Comparison of ENCODE assay signal across 18 cellular contexts in the genomic region with DNA sequence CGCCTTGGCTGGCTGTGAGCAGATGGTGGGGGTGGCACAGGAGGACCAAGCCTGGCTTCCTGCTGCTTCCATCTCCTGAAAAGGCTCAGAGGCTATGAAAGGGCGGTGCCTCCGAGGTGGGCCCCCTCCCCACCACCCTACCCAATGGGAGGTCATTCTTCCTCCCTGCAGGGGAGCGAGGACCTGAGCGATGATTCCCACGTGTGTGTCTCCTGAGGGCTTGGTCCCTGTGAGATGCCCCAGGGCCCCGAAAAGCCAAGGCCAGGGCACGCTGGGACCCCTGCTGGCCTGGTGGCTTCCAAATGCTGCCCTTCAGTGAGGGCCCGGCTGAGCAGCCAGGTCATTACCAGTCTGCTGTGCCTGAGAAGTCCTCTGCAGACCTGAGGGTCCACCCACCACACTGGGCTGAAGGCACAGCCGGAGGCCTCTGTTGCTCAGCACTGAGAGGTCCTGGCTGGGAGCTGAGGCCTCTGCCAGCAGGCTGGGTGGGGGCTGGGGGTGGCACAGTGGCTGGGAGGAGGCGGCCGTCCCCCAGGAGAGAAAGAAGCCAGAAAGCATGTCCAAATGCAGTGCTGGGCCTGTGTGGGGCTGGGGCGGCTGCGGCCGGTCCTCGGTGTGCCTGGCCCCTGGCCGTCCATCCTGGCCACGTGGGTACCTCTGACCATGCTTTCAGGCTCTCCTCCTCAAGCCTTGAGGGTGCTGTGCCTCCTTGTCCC. TPM values are rescaled to one million over a fixed set of nuclear protein-coding genes. Genes with fewer than 3 reads are reported as not detected.
"Had no signal": no experiment of that assay in that cellular context is flagged by ENCODE, and none has a peak within 500 bp of the region (broad histone marks: within the 10 kb centered on the region; RNA-seq: fewer than 3 reads in every experiment).

No MANE protein-coding gene starts in this region.

- H3K27me3 ChIP-seq: ascending aorta, testis had no signal

- DNase-seq: activated CD4-positive, alpha-beta T cell treated with anti-CD3 and anti-CD28 coated beads, Interleukin-2, amount 50 U/mL, for 1 hour; activated CD8-positive, alpha-beta memory T cell treated with anti-CD3 and anti-CD28 coated beads for 24 hours; endodermal cell; erythroblast; gastrocnemius medialis; occipital lobe; stimulated activated CD4-positive, alpha-beta T cell treated with anti-CD3 and anti-CD28 coated beads, Interleukin-1b, Interleukin-23, amount 100 ng/mL, for 48 hours; stomach; testis had no signal

- H3K9me3 Mint-ChIP-seq: endodermal cell, memory B cell, nephron had no signal

- H3K36me3 ChIP-seq: ascending aorta, gastrocnemius medialis, heart right ventricle, stomach had no signal

- ATAC-seq: activated CD4-positive, CD25-positive, alpha-beta regulatory T cell treated with anti-CD3 and anti-CD28 coated beads, Interleukin-2, amount 50 U/mL, for 24 hours; gastrocnemius medialis; heart right ventricle had no signal

- H3K9me3 ChIP-seq: ascending aorta, gastrocnemius medialis, heart right ventricle, stomach, testis had no signal

- H3K27ac ChIP-seq: ascending aorta, dorsolateral prefrontal cortex, gastrocnemius medialis, heart right ventricle, stomach, testis had no signal

- H3K4me3 Mint-ChIP-seq: endodermal cell, memory B cell, nephron had no signal

- H3K27ac Mint-ChIP-seq: endodermal cell, memory B cell had no signal

- H3K4me1 ChIP-seq: ascending aorta, gastrocnemius medialis had no signal

- H3K4me3 ChIP-seq: ascending aorta, dorsolateral prefrontal cortex, gastrocnemius medialis, heart right ventricle, stomach, testis had no signal

RNA-seq across cellular contexts. Expression of gene SLC6A19, which starts 14.0 kb away (rescaled TPM):
- total RNA-seq: ascending aorta, bronchial epithelial cell, occipital lobe, pulmonary artery endothelial cell, ureter had no signal
- polyA plus RNA-seq: heart right ventricle had no signal

RNA-seq across cellular contexts. Expression of gene SLC6A18, which starts 37.8 kb away (rescaled TPM):
- total RNA-seq: ascending aorta, bronchial epithelial cell, dorsolateral prefrontal cortex, endodermal cell, gastrocnemius medialis, heart right ventricle, occipital lobe, pulmonary artery endothelial cell, stomach, ureter had no signal
- polyA plus RNA-seq: heart right ventricle, stomach had no signal
